Comparison of ENCODE assay signal across 1 cellular context in the genomic region with DNA sequence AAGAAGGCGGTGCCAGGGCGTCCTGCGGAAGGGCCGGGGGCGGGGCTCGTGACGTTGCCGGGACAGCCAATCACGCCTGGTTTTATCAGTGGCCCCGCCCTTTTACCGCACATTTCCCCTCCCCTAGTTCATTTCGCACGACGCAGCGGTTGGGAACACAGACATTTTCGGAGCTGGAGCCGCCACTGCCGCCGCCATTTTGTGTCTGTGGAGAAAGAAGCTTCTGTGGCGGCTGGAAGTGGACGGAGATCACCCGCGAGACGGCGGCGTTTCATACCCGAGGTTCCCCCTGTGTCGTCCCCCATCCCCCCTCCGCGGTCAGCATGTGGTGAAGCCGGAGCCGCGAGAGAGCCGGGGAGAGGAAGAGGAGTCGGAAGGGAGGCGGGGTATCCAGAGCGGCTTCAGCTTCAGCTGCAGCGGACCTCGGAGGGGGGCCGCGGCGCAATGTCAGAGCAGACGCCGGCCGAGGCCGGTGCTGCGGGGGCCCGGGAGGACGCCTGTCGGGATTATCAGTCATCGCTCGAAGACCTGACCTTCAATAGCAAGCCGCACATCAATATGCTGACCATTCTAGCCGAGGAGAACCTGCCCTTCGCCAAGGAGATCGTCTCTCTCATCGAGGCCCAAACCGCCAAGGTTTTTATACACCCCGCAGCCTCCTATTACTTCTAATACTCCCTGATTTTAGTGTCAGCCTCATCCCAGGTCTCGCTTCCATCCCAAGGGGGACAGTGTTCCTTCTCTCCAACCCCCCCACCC.
TF ChIP-seq lines count a peak whose summit lies in the region.

A gene with protein sequence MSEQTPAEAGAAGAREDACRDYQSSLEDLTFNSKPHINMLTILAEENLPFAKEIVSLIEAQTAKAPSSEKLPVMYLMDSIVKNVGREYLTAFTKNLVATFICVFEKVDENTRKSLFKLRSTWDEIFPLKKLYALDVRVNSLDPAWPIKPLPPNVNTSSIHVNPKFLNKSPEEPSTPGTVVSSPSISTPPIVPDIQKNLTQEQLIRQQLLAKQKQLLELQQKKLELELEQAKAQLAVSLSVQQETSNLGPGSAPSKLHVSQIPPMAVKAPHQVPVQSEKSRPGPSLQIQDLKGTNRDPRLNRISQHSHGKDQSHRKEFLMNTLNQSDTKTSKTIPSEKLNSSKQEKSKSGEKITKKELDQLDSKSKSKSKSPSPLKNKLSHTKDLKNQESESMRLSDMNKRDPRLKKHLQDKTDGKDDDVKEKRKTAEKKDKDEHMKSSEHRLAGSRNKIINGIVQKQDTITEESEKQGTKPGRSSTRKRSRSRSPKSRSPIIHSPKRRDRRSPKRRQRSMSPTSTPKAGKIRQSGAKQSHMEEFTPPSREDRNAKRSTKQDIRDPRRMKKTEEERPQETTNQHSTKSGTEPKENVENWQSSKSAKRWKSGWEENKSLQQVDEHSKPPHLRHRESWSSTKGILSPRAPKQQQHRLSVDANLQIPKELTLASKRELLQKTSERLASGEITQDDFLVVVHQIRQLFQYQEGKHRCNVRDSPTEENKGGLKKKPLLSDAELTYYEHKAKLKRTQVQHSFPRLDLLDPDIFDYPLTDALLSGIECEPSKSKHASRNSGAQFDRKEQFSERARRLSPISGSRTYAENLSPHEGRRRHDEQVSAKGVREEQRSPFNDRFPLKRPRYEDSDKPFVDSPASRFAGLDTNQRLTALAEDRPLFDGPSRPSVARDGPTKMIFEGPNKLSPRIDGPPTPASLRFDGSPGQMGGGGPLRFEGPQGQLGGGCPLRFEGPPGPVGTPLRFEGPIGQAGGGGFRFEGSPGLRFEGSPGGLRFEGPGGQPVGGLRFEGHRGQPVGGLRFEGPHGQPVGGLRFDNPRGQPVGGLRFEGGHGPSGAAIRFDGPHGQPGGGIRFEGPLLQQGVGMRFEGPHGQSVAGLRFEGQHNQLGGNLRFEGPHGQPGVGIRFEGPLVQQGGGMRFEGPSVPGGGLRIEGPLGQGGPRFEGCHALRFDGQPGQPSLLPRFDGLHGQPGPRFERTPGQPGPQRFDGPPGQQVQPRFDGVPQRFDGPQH (N-terminal part only) (plus strand): TSS at position 136 of the 759 bp plus-strand sequence. CDS start 309 bp downstream, at position 445.

TF ChIP-seq in HepG2, 621 proteins besides CTCF, POLR2A, EP300 and RAD21 (continued from another document and continues in another):
- TF ChIP-seq MIER3 (CRISPR knock-in tag; IDR thresholded peaks at IDR 0.05; ENCODE audit: borderline replicate concordance) (0 out of 2 replicates have a peak, but pooled peaks have one; percentile 5), PTBP1 (IDR thresholded peaks at IDR 0.05; ENCODE audit: low read depth, low read length, poor library complexity, severe bottlenecking) (peak; percentile 39), ISX (CRISPR knock-in tag; conservative IDR thresholded peaks at IDR 0.05) (no peak), ZNF33B (CRISPR knock-in tag; IDR thresholded peaks at IDR 0.05) (peak; percentile 72), FOXK1 (CRISPR knock-in tag; IDR thresholded peaks at IDR 0.05; ENCODE audit: borderline replicate concordance, low read depth) (peak; percentile 44; the same call in 1 of the 2 replicates), SRSF9 (IDR thresholded peaks at IDR 0.05; ENCODE audit: borderline replicate concordance, insufficient read depth, low read depth, low read length, poor library complexity, severe bottlenecking) (no peak), ZNF430 (CRISPR knock-in tag; IDR thresholded peaks at IDR 0.05) (peak; percentile 72), PAX8 (CRISPR knock-in tag; IDR thresholded peaks at IDR 0.05; ENCODE audit: borderline replicate concordance) (no peak), RBFOX2 (IDR thresholded peaks at IDR 0.05; ENCODE audit: low read depth, low read length) (peak; percentile 96), FOXC1 (CRISPR knock-in tag; IDR thresholded peaks at IDR 0.05; ENCODE audit: borderline replicate concordance) (peak; percentile 73; the same call in 1 of the 2 replicates), HDAC2 (CRISPR knock-in tag; IDR thresholded peaks at IDR 0.05) (peak; percentile 33; the same call in 1 of the 2 replicates), ZBTB7B (CRISPR knock-in tag; IDR thresholded peaks at IDR 0.05) (0 out of 2 replicates have a peak, but pooled peaks have one; percentile 28), PRMT3 (CRISPR knock-in tag; IDR thresholded peaks at IDR 0.05; ENCODE audit: borderline replicate concordance, low read depth) (0 out of 2 replicates have a peak, but pooled peaks have one; percentile 32), POLR2AphosphoS5 (IDR thresholded peaks at IDR 0.05; ENCODE audit: low read depth, low read length) (peak; percentile 98), XRCC5 (optimal IDR thresholded peaks at IDR 0.05; ENCODE audit: low read length) (peak; percentile 10), ZMAT3 (CRISPR knock-in tag; conservative IDR thresholded peaks at IDR 0.05) (peak; percentile 79; the same call in 1 of the 2 replicates), CC2D1A (CRISPR knock-in tag; IDR thresholded peaks at IDR 0.05) (peak; percentile 26; the same call in 1 of the 2 replicates), HNF4G (IDR thresholded peaks at IDR 0.05; ENCODE audit: borderline replicate concordance, low read depth, low read length) (peak; percentile 41; the same call in 1 of the 2 replicates), HNF4G (CRISPR knock-in tag; IDR thresholded peaks at IDR 0.05; ENCODE audit: borderline replicate concordance, low read depth) (no peak), ZSCAN31 (CRISPR knock-in tag; IDR thresholded peaks at IDR 0.05; ENCODE audit: low read depth) (peak; percentile 58; the same call in 1 of the 2 replicates), KLF12 (CRISPR knock-in tag; IDR thresholded peaks at IDR 0.05; ENCODE audit: borderline replicate concordance) (peak; percentile 76; the same call in 1 of the 2 replicates), SPEN (CRISPR knock-in tag; IDR thresholded peaks at IDR 0.05; ENCODE audit: low read depth) (peak; percentile 83), SOX6 (IDR thresholded peaks at IDR 0.05) (no peak), SOX6 (CRISPR knock-in tag; IDR thresholded peaks at IDR 0.05) (peak; percentile 38; the same call in 1 of the 2 replicates), ZNF124 (CRISPR knock-in tag; IDR thresholded peaks at IDR 0.05) (0 out of 2 replicates have a peak, but pooled peaks have one; percentile 56), RFX1 (IDR thresholded peaks at IDR 0.05) (no peak), AGO2 (optimal IDR thresholded peaks at IDR 0.05; ENCODE audit: low read depth, low read length) (peak; percentile 97), SMARCE1 (IDR thresholded peaks at IDR 0.05; ENCODE audit: borderline replicate concordance) (no peak), SRY (CRISPR knock-in tag; IDR thresholded peaks at IDR 0.05) (peak; percentile 66; the same call in 1 of the 2 replicates)
- TF ChIP-seq, protein P1, sequence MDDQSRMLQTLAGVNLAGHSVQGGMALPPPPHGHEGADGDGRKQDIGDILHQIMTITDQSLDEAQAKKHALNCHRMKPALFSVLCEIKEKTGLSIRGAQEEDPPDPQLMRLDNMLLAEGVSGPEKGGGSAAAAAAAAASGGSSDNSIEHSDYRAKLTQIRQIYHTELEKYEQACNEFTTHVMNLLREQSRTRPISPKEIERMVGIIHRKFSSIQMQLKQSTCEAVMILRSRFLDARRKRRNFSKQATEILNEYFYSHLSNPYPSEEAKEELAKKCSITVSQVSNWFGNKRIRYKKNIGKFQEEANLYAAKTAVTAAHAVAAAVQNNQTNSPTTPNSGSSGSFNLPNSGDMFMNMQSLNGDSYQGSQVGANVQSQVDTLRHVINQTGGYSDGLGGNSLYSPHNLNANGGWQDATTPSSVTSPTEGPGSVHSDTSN (CRISPR knock-in tag; IDR thresholded peaks at IDR 0.05; ENCODE audit: borderline replicate concordance): no peak
- TF ChIP-seq, protein P2, sequence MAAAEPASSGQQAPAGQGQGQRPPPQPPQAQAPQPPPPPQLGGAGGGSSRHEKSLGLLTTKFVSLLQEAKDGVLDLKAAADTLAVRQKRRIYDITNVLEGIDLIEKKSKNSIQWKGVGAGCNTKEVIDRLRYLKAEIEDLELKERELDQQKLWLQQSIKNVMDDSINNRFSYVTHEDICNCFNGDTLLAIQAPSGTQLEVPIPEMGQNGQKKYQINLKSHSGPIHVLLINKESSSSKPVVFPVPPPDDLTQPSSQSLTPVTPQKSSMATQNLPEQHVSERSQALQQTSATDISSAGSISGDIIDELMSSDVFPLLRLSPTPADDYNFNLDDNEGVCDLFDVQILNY (CRISPR knock-in tag; conservative IDR thresholded peaks at IDR 0.05): no peak
- TF ChIP-seq, protein P3, sequence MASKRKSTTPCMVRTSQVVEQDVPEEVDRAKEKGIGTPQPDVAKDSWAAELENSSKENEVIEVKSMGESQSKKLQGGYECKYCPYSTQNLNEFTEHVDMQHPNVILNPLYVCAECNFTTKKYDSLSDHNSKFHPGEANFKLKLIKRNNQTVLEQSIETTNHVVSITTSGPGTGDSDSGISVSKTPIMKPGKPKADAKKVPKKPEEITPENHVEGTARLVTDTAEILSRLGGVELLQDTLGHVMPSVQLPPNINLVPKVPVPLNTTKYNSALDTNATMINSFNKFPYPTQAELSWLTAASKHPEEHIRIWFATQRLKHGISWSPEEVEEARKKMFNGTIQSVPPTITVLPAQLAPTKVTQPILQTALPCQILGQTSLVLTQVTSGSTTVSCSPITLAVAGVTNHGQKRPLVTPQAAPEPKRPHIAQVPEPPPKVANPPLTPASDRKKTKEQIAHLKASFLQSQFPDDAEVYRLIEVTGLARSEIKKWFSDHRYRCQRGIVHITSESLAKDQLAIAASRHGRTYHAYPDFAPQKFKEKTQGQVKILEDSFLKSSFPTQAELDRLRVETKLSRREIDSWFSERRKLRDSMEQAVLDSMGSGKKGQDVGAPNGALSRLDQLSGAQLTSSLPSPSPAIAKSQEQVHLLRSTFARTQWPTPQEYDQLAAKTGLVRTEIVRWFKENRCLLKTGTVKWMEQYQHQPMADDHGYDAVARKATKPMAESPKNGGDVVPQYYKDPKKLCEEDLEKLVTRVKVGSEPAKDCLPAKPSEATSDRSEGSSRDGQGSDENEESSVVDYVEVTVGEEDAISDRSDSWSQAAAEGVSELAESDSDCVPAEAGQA (IDR thresholded peaks at IDR 0.05; ENCODE audit: low read depth): no peak
- TF ChIP-seq, protein P3 (CRISPR knock-in tag; IDR thresholded peaks at IDR 0.05; ENCODE audit: borderline replicate concordance): peak; percentile 11; the same call in 1 of the 2 replicates
- TF ChIP-seq, protein P4, sequence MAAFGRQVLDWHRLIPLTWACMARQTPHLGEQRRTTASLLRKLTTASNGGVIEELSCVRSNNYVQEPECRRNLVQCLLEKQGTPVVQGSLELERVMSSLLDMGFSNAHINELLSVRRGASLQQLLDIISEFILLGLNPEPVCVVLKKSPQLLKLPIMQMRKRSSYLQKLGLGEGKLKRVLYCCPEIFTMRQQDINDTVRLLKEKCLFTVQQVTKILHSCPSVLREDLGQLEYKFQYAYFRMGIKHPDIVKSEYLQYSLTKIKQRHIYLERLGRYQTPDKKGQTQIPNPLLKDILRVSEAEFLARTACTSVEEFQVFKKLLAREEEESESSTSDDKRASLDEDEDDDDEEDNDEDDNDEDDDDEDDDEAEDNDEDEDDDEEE (CRISPR knock-in tag; IDR thresholded peaks at IDR 0.05): peak; percentile 73; the same call in 1 of the 2 replicates
- TF ChIP-seq, protein P5, sequence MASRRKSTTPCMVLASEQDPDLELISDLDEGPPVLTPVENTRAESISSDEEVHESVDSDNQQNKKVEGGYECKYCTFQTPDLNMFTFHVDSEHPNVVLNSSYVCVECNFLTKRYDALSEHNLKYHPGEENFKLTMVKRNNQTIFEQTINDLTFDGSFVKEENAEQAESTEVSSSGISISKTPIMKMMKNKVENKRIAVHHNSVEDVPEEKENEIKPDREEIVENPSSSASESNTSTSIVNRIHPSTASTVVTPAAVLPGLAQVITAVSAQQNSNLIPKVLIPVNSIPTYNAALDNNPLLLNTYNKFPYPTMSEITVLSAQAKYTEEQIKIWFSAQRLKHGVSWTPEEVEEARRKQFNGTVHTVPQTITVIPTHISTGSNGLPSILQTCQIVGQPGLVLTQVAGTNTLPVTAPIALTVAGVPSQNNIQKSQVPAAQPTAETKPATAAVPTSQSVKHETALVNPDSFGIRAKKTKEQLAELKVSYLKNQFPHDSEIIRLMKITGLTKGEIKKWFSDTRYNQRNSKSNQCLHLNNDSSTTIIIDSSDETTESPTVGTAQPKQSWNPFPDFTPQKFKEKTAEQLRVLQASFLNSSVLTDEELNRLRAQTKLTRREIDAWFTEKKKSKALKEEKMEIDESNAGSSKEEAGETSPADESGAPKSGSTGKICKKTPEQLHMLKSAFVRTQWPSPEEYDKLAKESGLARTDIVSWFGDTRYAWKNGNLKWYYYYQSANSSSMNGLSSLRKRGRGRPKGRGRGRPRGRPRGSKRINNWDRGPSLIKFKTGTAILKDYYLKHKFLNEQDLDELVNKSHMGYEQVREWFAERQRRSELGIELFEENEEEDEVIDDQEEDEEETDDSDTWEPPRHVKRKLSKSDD (CRISPR knock-in tag; IDR thresholded peaks at IDR 0.05; ENCODE audit: low read depth): peak; percentile 52; the same call in 1 of the 2 replicates
